In the genomic region with DNA sequence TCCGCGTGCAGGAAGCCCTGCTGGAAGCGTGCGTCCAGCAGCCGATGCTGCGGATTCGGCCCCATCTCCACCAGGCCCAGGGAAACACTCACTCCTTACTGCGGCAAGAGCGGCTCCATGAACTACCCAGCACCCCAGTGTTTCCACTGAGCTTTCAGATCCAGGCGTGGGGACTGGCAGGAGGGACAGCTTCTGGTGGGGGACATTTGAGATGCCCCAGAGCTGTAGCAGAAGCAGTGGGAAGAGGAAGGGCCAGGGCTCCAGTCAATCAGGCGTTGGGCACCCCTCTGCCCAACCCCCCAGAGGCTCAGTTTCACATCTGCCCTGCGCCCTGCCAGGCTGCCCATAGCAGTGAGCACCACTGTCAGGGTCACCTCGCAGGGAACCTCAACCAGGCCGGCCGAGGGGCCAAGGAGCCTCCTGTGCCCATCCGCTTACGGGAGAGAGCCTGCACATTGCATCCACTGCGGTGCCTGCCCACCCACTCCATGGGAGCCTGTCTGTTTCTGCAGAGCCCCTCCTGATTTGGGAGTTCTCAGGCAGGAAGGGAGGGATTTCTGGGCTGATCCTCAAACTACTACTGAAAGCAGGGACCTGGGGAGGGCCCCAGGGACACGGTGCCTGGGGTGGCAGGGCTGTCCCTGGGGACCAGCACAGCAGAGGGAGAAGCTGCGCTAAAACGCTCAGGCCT, we compare ENCODE assay signal across 24 cellular contexts. TPM values are rescaled to one million over a fixed set of nuclear protein-coding genes. Genes with fewer than 3 reads are reported as not detected.
"Had no signal": no experiment of that assay in that cellular context is flagged by ENCODE, and none has a peak within 500 bp of the region (broad histone marks: within the 10 kb centered on the region; RNA-seq: fewer than 3 reads in every experiment).

No MANE protein-coding gene starts in this region.

- FAIRE-seq: islet of Langerhans, urothelium cell line had no signal

- H3K4me1 ChIP-seq: foreskin keratinocyte had no signal

- H3K27me3 ChIP-seq: brain microvascular endothelial cell, foreskin keratinocyte, tibial nerve had no signal

- H3K4me3 ChIP-seq: coronary artery, skin epidermis, tibial nerve had no signal

- ATAC-seq: activated naive CD8-positive, alpha-beta T cell treated with anti-CD3 and anti-CD28 coated beads, Interleukin-2, amount 50 U/mL, for 24 hours; activated T-helper 17 cell treated with anti-CD3 and anti-CD28 coated beads, Interleukin-2, amount 50 U/mL, for 72 hours; foreskin keratinocyte had no signal

- H3K36me3 ChIP-seq: brain microvascular endothelial cell, tibial nerve had no signal

- H3K9me3 ChIP-seq: tibial nerve had no signal

- DNase-seq: activated CD4-positive, alpha-beta memory T cell treated with anti-CD3 and anti-CD28 coated beads, Interleukin-2, amount 10 ng/mL, durations not matched to agents 7 days and 5 days; activated CD4-positive, alpha-beta T cell treated with anti-CD3 and anti-CD28 coated beads for 48 hours; activated CD4-positive, CD25-positive, alpha-beta regulatory T cell; activated naive CD4-positive, alpha-beta T cell treated with anti-CD3 and anti-CD28 coated beads, Interleukin-2, amount 10 ng/mL, durations not matched to agents 7 days and 5 days; activated naive CD8-positive, alpha-beta T cell treated with anti-CD3 and anti-CD28 coated beads, Interleukin-2, amount 50 U/mL, for 24 hours; activated T-cell treated with anti-CD3 and anti-CD28 coated beads, Interleukin-2, amount 50 U/mL, for 1 hour; anterior cingulate cortex; brain microvascular endothelial cell; foreskin keratinocyte; hippocampal formation; nephron progenitor cell; occipital lobe; stimulated activated CD4-positive, alpha-beta T cell treated with anti-CD3 and anti-CD28 coated beads, Interleukin-15, amount 100 ng/mL, for 24 hours; stimulated activated CD4-positive, alpha-beta T cell treated with anti-CD3 and anti-CD28 coated beads, Interleukin-2, amount 100 ng/mL, for 48 hours had no signal

- H3K27ac ChIP-seq: brain microvascular endothelial cell, coronary artery, foreskin keratinocyte, skin epidermis, tibial nerve had no signal

RNA-seq across cellular contexts. Expression of a gene that starts 4.6 kb away (rescaled TPM):
- total RNA-seq: activated CD4-positive, alpha-beta memory T cell treated with anti-CD3 and anti-CD28 coated beads, Interleukin-2, amount 10 ng/mL, durations not matched to agents 7 days and 5 days; activated T-helper 17 cell treated with anti-CD3 and anti-CD28 coated beads, Interleukin-2, amount 50 U/mL, for 72 hours; epithelial cell of proximal tubule; fibroblast of lung; foreskin keratinocyte; myocyte; occipital lobe; T-helper 2 cell treated with Interferon-gamma antibody and Interleukin-4, amounts not matched to agents 100 ng/mL and 5 ng/mL, for 36 hours had no signal
- polyA plus RNA-seq: fibroblast of lung, foreskin keratinocyte had no signal

RNA-seq across cellular contexts. Expression of a gene that starts 22.7 kb away (rescaled TPM):
- total RNA-seq: activated CD4-positive, alpha-beta memory T cell treated with anti-CD3 and anti-CD28 coated beads, Interleukin-2, amount 10 ng/mL, durations not matched to agents 7 days and 5 days; activated T-helper 17 cell treated with anti-CD3 and anti-CD28 coated beads, Interleukin-2, amount 50 U/mL, for 72 hours; fibroblast of lung; myocyte; occipital lobe; T-helper 2 cell treated with Interferon-gamma antibody and Interleukin-4, amounts not matched to agents 100 ng/mL and 5 ng/mL, for 36 hours; tibial nerve had no signal
- polyA plus RNA-seq: fibroblast of lung had no signal

RNA-seq across cellular contexts. Expression of a gene that starts 32.9 kb away (rescaled TPM):
- total RNA-seq: activated CD4-positive, alpha-beta memory T cell treated with anti-CD3 and anti-CD28 coated beads, Interleukin-2, amount 10 ng/mL, durations not matched to agents 7 days and 5 days; activated T-helper 17 cell treated with anti-CD3 and anti-CD28 coated beads, Interleukin-2, amount 50 U/mL, for 72 hours; epithelial cell of proximal tubule; foreskin keratinocyte; myocyte; T-helper 2 cell treated with Interferon-gamma antibody and Interleukin-4, amounts not matched to agents 100 ng/mL and 5 ng/mL, for 36 hours had no signal
- polyA plus RNA-seq: foreskin keratinocyte had no signal

RNA-seq across cellular contexts. Expression of a gene that starts 53.2 kb away (rescaled TPM):
- total RNA-seq: fibroblast of lung, foreskin keratinocyte had no signal
- polyA plus RNA-seq: foreskin keratinocyte had no signal
